1 cellular context compared by ENCODE assay signal in the genomic region with DNA sequence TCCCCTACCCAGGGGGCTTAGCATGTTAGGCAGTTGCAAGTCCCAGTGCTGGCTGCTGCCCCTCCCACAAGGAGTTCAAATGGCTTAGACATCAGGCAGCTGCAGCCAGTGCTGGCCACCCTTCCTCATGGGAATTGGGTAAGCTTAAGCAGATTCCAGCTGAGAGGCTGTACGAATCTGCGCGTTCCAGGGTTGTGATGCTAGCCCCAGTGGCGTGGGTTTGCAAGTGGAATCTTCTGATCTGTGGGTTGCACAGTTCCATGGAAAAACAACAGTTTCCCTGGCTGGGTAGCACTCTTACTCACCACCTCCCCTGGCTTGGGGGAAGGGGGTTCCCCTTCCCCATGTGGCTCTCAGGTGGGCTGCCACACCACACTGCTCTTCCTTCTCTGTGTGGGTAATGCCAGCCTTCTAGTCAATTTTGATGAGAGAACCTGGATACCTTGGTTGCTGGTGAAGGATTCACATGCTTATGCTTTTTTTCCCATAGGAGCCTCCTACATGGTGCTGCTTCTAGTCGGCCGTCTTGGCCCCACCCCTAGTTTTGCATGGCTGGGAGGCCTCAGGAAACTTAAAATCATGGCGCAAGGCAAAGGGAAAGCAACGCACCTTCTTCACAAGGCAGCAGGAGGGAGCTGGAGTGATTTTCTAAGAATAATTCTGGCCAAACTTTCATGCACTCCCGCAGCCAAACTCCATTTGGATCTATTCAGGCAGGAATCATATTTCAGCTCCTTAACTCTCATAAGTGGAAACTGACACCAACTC.
TF ChIP-seq lines count a peak whose summit lies in the region.

No MANE protein-coding gene starts in this region.

TF ChIP-seq in H1, 55 proteins besides CTCF, POLR2A, EP300 and RAD21:
- no peak for TF ChIP-seq CBX8 (IDR thresholded peaks at IDR 0.05; ENCODE audit: borderline replicate concordance, low read depth, low read length)
- no peak for TF ChIP-seq POLR2AphosphoS5 (IDR thresholded peaks at IDR 0.05; ENCODE audit: low read depth, low read length)
- no peak for TF ChIP-seq FOSL1 (IDR thresholded peaks at IDR 0.05; ENCODE audit: insufficient read depth, low read depth, low read length)
- TF ChIP-seq SIRT6 (IDR thresholded peaks at IDR 0.05; ENCODE audit: low read length): no peak
- TF ChIP-seq HDAC6 (IDR thresholded peaks at IDR 0.05; ENCODE audit: low read depth, low read length): no peak
- no peak for TF ChIP-seq SRF (IDR thresholded peaks at IDR 0.05; ENCODE audit: low read depth, low read length)
- TF ChIP-seq YY1 (IDR thresholded peaks at IDR 0.05; ENCODE audit: low read depth, low read length): no peak
- no peak for TF ChIP-seq JUND (IDR thresholded peaks at IDR 0.05; ENCODE audit: low read length)
- no peak for TF ChIP-seq RFX5 (IDR thresholded peaks at IDR 0.05; ENCODE audit: borderline replicate concordance, low read depth, low read length)
- TF ChIP-seq TCF12 (IDR thresholded peaks at IDR 0.05; ENCODE audit: low read depth, low read length): no peak
